8 cellular contexts compared by ENCODE assay signal in the genomic region with DNA sequence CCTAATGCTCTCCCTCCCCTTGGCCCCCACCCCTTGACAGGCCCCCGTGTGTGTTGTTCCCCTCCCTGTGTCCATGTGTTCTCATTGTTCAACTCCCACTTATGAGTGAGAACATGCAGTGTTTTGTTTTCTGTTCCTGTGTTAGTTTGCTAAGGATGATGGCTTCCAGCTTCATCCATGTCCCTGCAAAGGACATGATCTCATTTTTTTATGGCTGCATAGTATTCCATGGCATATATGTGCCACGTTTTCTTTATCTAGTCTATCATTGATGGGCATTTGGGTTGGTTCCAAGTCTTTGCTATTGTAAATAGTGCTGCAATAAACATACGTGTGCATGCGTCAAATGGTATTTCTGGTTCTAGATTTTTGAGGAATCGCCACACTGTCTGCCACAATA. TPM values are rescaled to one million over a fixed set of nuclear protein-coding genes. Genes with fewer than 3 reads are reported as not detected.
DNase-seq lines count a peak whose midpoint lies in the region; ATAC-seq and TF ChIP-seq lines count a peak whose summit lies in the region.
"Not testable (repeated sequence)": the region's sequence is repeated elsewhere in the genome, so short reads cannot be mapped to it uniquely, and the experiment has no call there.

No MANE protein-coding gene starts in this region.

- H2AK5ac ChIP-seq in H9 (ENCODE audit: insufficient read length, low read length) = not testable (repeated sequence)

- H3K36me3 Mint-ChIP-seq in Calu3 (ENCODE audit: insufficient read depth, unreplicated experiment) = peaks cover 26% of the 10 kb centered on the region
- not testable (repeated sequence) for H3K36me3 Mint-ChIP-seq in H9 (ENCODE audit: insufficient read depth in 1 of 3, low read depth in 3 of 3); activated CD4-positive, alpha-beta memory T cell treated with anti-CD3 and anti-CD28 coated beads, Interleukin-2, amount 10 ng/mL, durations not matched to agents 7 days and 5 days (ENCODE audit: low read depth); neural progenitor cell

- not testable (repeated sequence) for ATAC-seq in thoracic aorta (ENCODE audit: insufficient number of reproducible peaks, low FRiP score, low read depth)

- H3K9me3 Mint-ChIP-seq in Calu3 (ENCODE audit: low read depth, unreplicated experiment); activated CD4-positive, alpha-beta memory T cell treated with anti-CD3 and anti-CD28 coated beads, Interleukin-2, amount 10 ng/mL, durations not matched to agents 7 days and 5 days: not testable (repeated sequence)
- H3K9me3 Mint-ChIP-seq in H9 = peaks cover 52 to 70% of the 10 kb centered on the region in 2 experiments
- peaks cover 10% of the 10 kb centered on the region for H3K9me3 Mint-ChIP-seq in neural progenitor cell

- H3K18ac ChIP-seq in H9 (ENCODE audit: insufficient read length, low read depth, low read length) = not testable (repeated sequence)

- H3K79me1 ChIP-seq in H9 (ENCODE audit: insufficient read depth, low read depth, low read length, poor library complexity, severe bottlenecking) = not testable (repeated sequence)

- not testable (repeated sequence) for H2BK20ac ChIP-seq in H9 (ENCODE audit: low read depth, low read length, poor library complexity, severe bottlenecking)

- not testable (repeated sequence) for H3K79me2 ChIP-seq in H9 (ENCODE audit: insufficient read depth, low read length); neural progenitor cell (ENCODE audit: low read depth)

- H3K4me3 Mint-ChIP-seq in Calu3 (ENCODE audit: low read depth, unreplicated experiment) (peak overlapping the region; percentile 87), H9 (peak overlapping the region; percentile 41 to 72; a peak in 3 of 5 replicates), neural progenitor cell (peak overlapping the region; percentile 89)
- H3K4me3 Mint-ChIP-seq in activated CD4-positive, alpha-beta memory T cell treated with anti-CD3 and anti-CD28 coated beads, Interleukin-2, amount 10 ng/mL, durations not matched to agents 7 days and 5 days = peak overlapping the region; percentile 41

- H4K5ac ChIP-seq in H9 (ENCODE audit: insufficient read length, low read depth, low read length) = not testable (repeated sequence)

- H3K4me1 ChIP-seq in H9 (ENCODE audit: insufficient read depth, low read length); adipocyte (ENCODE audit: control insufficient read depth, insufficient read depth, low read length); neural progenitor cell; thoracic aorta (ENCODE audit: control insufficient read depth in 1 of 2, low read depth in 2 of 2): not testable (repeated sequence)
- H3K4me1 ChIP-seq in right atrium auricular region = peaks cover 0 to 12% of the 10 kb centered on the region in 2 donors

- POLR2A ChIA-PET in activated CD4-positive, alpha-beta memory T cell treated with anti-CD3 and anti-CD28 coated beads, Interleukin-2, amount 10 ng/mL, durations not matched to agents 7 days and 5 days (lab: Charles Lee) = interaction anchor here (2.1 to 2.7 kb wide), 2 partner anchors 12 to 16 kb away, joined by 18 to 19 read pairs; no protein-coding TSS in a partner anchor

- H3F3A ChIP-seq in neural progenitor cell (ENCODE audit: low read depth) = not testable (repeated sequence)

- not testable (repeated sequence) for H3K27me3 Mint-ChIP-seq in Calu3 (ENCODE audit: unreplicated experiment); H9 (ENCODE audit: low read depth); activated CD4-positive, alpha-beta memory T cell treated with anti-CD3 and anti-CD28 coated beads, Interleukin-2, amount 10 ng/mL, durations not matched to agents 7 days and 5 days; neural progenitor cell (ENCODE audit: insufficient read depth, low read depth)

- not testable (repeated sequence) for H3K4me1 Mint-ChIP-seq in Calu3 (ENCODE audit: low read depth, unreplicated experiment); H9; neural progenitor cell
- peaks cover 17% of the 10 kb centered on the region for H3K4me1 Mint-ChIP-seq in activated CD4-positive, alpha-beta memory T cell treated with anti-CD3 and anti-CD28 coated beads, Interleukin-2, amount 10 ng/mL, durations not matched to agents 7 days and 5 days

- not testable (repeated sequence) for H2BK12ac ChIP-seq in H9 (ENCODE audit: insufficient read length, low read depth, low read length)

- not testable (repeated sequence) for H2BK5ac ChIP-seq in H9 (ENCODE audit: insufficient read length, low read length)

- not testable (repeated sequence) for H2AFZ ChIP-seq in H9 (ENCODE audit: low read length); neural progenitor cell (replicated peaks)

- BruUV-seq in Calu3 (replicated peaks; lab: Mats Ljungman, UMichigan) = not testable (repeated sequence)

- not testable (repeated sequence) for H3K36me3 ChIP-seq in adipocyte (ENCODE audit: control insufficient read depth, insufficient read depth, low read length, severe bottlenecking); right atrium auricular region; neural progenitor cell; thoracic aorta

- H3K9me3 ChIP-seq in H9 (ENCODE audit: control insufficient read depth, low read depth, low read length) = peaks cover 20% of the 10 kb centered on the region
- H3K9me3 ChIP-seq in adipocyte (ENCODE audit: control insufficient read depth, low read length); right atrium auricular region; neural progenitor cell (ENCODE audit: low read depth); thoracic aorta: not testable (repeated sequence)

- H3K9ac ChIP-seq in H9 (ENCODE audit: extremely low read depth, insufficient read length, low read length); adipocyte (ENCODE audit: low read length); neural progenitor cell: not testable (repeated sequence)

- intact Hi-C loops in Calu3 (cut with micrococcal nuclease; ENCODE audit: unreplicated experiment) = loop anchor here (5.0 kb wide), 2 partner anchors 42 to 217 kb away; a partner anchor contains a TSS

- not testable (repeated sequence) for H3K27ac ChIP-seq in H9 (ENCODE audit: insufficient read length, low read depth, low read length); neural progenitor cell; thoracic aorta
- H3K27ac ChIP-seq in HL-60 (replicated peaks) (peak overlapping the region; percentile 92), right atrium auricular region (peak overlapping the region in 1 of 2 donors; percentile 92)

- H4K8ac ChIP-seq in H9 (replicated peaks; ENCODE audit: insufficient read length, low read depth, low read length) = not testable (repeated sequence)

- not testable (repeated sequence) for H3K23ac ChIP-seq in H9 (ENCODE audit: insufficient read length, low read depth, low read length)

- H3K4ac ChIP-seq in H9 (ENCODE audit: low read depth, low read length) = not testable (repeated sequence)

- no CpG with 5 or more reads among the region's 5 CpGs for WGBS in H9 (ENCODE audit: extremely low coverage, insufficient read length, low lambda C conversion rate)

- not testable (repeated sequence) for H3K56ac ChIP-seq in H9 (ENCODE audit: insufficient read length, low read depth, low read length)

- not testable (repeated sequence) for H3K14ac ChIP-seq in H9 (ENCODE audit: insufficient read depth, low read length)

- TF ChIP-seq CTCF in Calu3 (IDR thresholded peaks at IDR 0.05; ENCODE audit: unreplicated experiment); H9 (conservative IDR thresholded peaks at IDR 0.05); HL-60 (IDR thresholded peaks at IDR 0.05; ENCODE audit: insufficient read depth, low read length); right atrium auricular region (IDR thresholded peaks at IDR 0.05); neural progenitor cell (IDR thresholded peaks at IDR 0.05); thoracic aorta (IDR thresholded peaks at IDR 0.05): not testable (repeated sequence)

- H2BK120ac ChIP-seq in H9 (ENCODE audit: low read depth, low read length, poor library complexity, severe bottlenecking) = not testable (repeated sequence)

- H3K4me3 ChIP-seq in HL-60 (replicated peaks; ENCODE audit: insufficient read depth, low read length); neural progenitor cell: not testable (repeated sequence)
- peak overlapping the region; percentile 88 for H3K4me3 ChIP-seq in adipocyte (ENCODE audit: low read length)
- H3K4me3 ChIP-seq in right atrium auricular region = peak overlapping the region; percentile 61 to 82
- peak overlapping the region; percentile 91 for H3K4me3 ChIP-seq in thoracic aorta

- H3K27me3 ChIP-seq in H9 (ENCODE audit: insufficient read depth, low read length); HL-60 (ENCODE audit: insufficient read depth, poor library complexity, severe bottlenecking); adipocyte (replicated peaks; ENCODE audit: control insufficient read depth, insufficient read depth, low read length); right atrium auricular region; neural progenitor cell; thoracic aorta (replicated peaks; ENCODE audit: insufficient read depth): not testable (repeated sequence)

- not testable (repeated sequence) for DNase-seq in Calu3; H9; HL-60 (ENCODE audit: low read depth in 1 of 2, low spot score in 1 of 2); activated CD4-positive, alpha-beta memory T cell treated with anti-CD3 and anti-CD28 coated beads, Interleukin-2, amount 10 ng/mL, durations not matched to agents 7 days and 5 days; adipocyte (ENCODE audit: low read depth); right atrium auricular region (ENCODE audit: low spot score); neural progenitor cell (ENCODE audit: low spot score); thoracic aorta (ENCODE audit: low spot score)

- H3K4me2 ChIP-seq in H9 (ENCODE audit: insufficient read depth, insufficient read length, low read length); neural progenitor cell: not testable (repeated sequence)

- not testable (repeated sequence) for H3K23me2 ChIP-seq in H9 (ENCODE audit: insufficient read length, low read depth, low read length, poor library complexity, severe bottlenecking)

- not testable (repeated sequence) for H2BK15ac ChIP-seq in H9 (ENCODE audit: low read depth, low read length)

- H3K27ac Mint-ChIP-seq in Calu3 (ENCODE audit: unreplicated experiment); H9; activated CD4-positive, alpha-beta memory T cell treated with anti-CD3 and anti-CD28 coated beads, Interleukin-2, amount 10 ng/mL, durations not matched to agents 7 days and 5 days; neural progenitor cell: not testable (repeated sequence)

- not testable (repeated sequence) for H4K91ac ChIP-seq in H9 (ENCODE audit: insufficient read length, low read depth, low read length)

- not testable (repeated sequence) for H4K20me1 ChIP-seq in H9 (ENCODE audit: control insufficient read depth, insufficient read depth, insufficient read length); neural progenitor cell (ENCODE audit: low read depth)

- CTCF ChIA-PET in Calu3 (lab: Charles Lee) = not testable (repeated sequence)
- CTCF ChIA-PET in activated CD4-positive, alpha-beta memory T cell treated with anti-CD3 and anti-CD28 coated beads, Interleukin-2, amount 10 ng/mL, durations not matched to agents 7 days and 5 days (lab: Charles Lee) = interaction anchor here (1.8 to 1.9 kb wide), 2 partner anchors 16 to 17 kb away, joined by 6 to 10 read pairs; no protein-coding TSS in a partner anchor

- not testable (repeated sequence) for H3T11ph ChIP-seq in H9 (ENCODE audit: low read length)

RNA-seq across cellular contexts. Expression of a gene that starts 0.6 kb away (rescaled TPM):
- total RNA-seq in Calu3 (2022) (120 and 132 TPM in 2 replicates), H9 (2021) (27.7 and 28.6 TPM in 2 replicates), right atrium auricular region (10 to 100 TPM; 65.0 to 77.2 TPM), neural progenitor cell (ENCODE audit: low replicate concordance) (20.4 and 29.6 TPM in 2 replicates), thoracic aorta (100 to 1,000 TPM in 1 of 2 donors, 10 to 100 TPM in 1; 81.3 to 118 TPM)
- total RNA-seq in activated CD4-positive, alpha-beta memory T cell treated with anti-CD3 and anti-CD28 coated beads, Interleukin-2, amount 10 ng/mL, durations not matched to agents 7 days and 5 days = 10 to 100 TPM; 59.4 to 60.3 TPM
